17 cellular contexts compared by ENCODE assay signal in genomic region chr18:46360841-46361240, GRCh38.
DNase-seq lines count a peak whose midpoint lies in the region; TF ChIP-seq lines count a peak whose summit lies in the region.
"Had no signal": no experiment of that assay in that cellular context is flagged by ENCODE, and none has a peak within 500 bp of the region (broad histone marks: within the 10 kb centered on the region; RNA-seq: fewer than 3 reads in every experiment).

No MANE protein-coding gene starts in this region.

- CTCF ChIA-PET in RWPE1 (lab: Yijun Ruan, JAX): no interaction called here

- H3K4me3 ChIP-seq in thyroid gland (replicated peaks in 1 of 3) (no peak overlapping the region), MM.1S (ENCODE audit: low read length) (no peak overlapping the region)
- H3K4me3 ChIP-seq: HAP-1 had no signal

- H3K4me2 ChIP-seq in MM.1S (ENCODE audit: low read depth, low read length): no peak overlapping the region

- in situ Hi-C loops in GM13977 (cut with MboI; ENCODE audit: low pct_unique_long_range_greater_than_20kb, low sequenced_read_pairs, unreplicated experiment): no loop called here

- peak overlapping the region; percentile 64 for H3K27ac Mint-ChIP-seq in nephron progenitor cell
- H3K27ac Mint-ChIP-seq: CD4-positive, CD25-positive, alpha-beta regulatory T cell; CD8-positive, alpha-beta memory T cell; IgD-negative memory B cell had no signal

- WGBS in thyroid gland, 2 donors: 31 to 32% methylated on average over 2 to 4 of the region's 4 CpGs

- intact Hi-C loops in thyroid gland (cut with DNase I): no loop called here

- no peak for DNase-seq in RWPE1 (ENCODE audit: low spot score)
- DNase-seq in cerebellar cortex (ENCODE audit: low spot score): peak; percentile 35
- DNase-seq in nephron progenitor cell: no peak
- DNase-seq in thyroid gland: peak; percentile 89 to 94
- DNase-seq in GM13977 (ENCODE audit: low spot score): no peak
- DNase-seq in MM.1S: no peak
- no peak for DNase-seq in T1000 (lab: John Stamatoyannopoulos, UW)
- DNase-seq: ACHN; BE2C; C1 segment of cervical spinal cord; Caco-2; CD4-positive, CD25-positive, alpha-beta regulatory T cell; CD8-positive, alpha-beta memory T cell; GDM1; GOT3 had no signal

- H3K27me3 Mint-ChIP-seq in nephron progenitor cell (ENCODE audit: low read depth, poor library complexity): no peaks in the 10 kb centered on the region
- H3K27me3 Mint-ChIP-seq: CD4-positive, CD25-positive, alpha-beta regulatory T cell had no signal

- POLR2A ChIA-PET in RWPE1 (lab: Yijun Ruan, JAX; ENCODE audit: low non-redundant PET): no interaction called here

- H3K9ac ChIP-seq in MM.1S (ENCODE audit: low read length): no peak overlapping the region

- H3K9me3 ChIP-seq in thyroid gland (no peaks in the 10 kb centered on the region), MM.1S (replicated peaks; ENCODE audit: insufficient read depth, low read length) (no peaks in the 10 kb centered on the region)
- H3K9me3 ChIP-seq: BE2C, Caco-2, HAP-1 had no signal

- H3K79me2 ChIP-seq in MM.1S (ENCODE audit: low read length): no peaks in the 10 kb centered on the region

- H3K4me1 Mint-ChIP-seq in nephron progenitor cell: peaks cover 14% of the 10 kb centered on the region
- H3K4me1 Mint-ChIP-seq: CD4-positive, CD25-positive, alpha-beta regulatory T cell; CD8-positive, alpha-beta memory T cell had no signal

- TF ChIP-seq CTCF in RWPE1 (conservative IDR thresholded peaks at IDR 0.05; ENCODE audit: low read depth) (no peak), nephron progenitor cell (IDR thresholded peaks at IDR 0.05) (no peak), thyroid gland (IDR thresholded peaks at IDR 0.05) (no peak), GM13977 (IDR thresholded peaks at IDR 0.05; ENCODE audit: extremely low read depth, insufficient read depth, missing control alignments) (no peak), MM.1S (IDR thresholded peaks at IDR 0.05; ENCODE audit: low read length) (no peak)

- no peak overlapping the region for H2AFZ ChIP-seq in MM.1S (ENCODE audit: low read length)

- H4K20me1 ChIP-seq in MM.1S (ENCODE audit: insufficient read depth, low read length): no peaks in the 10 kb centered on the region

- H3K27me3 ChIP-seq in thyroid gland (no peaks in the 10 kb centered on the region), MM.1S (replicated peaks; ENCODE audit: insufficient read depth, low read length) (no peaks in the 10 kb centered on the region)
- H3K27me3 ChIP-seq: BE2C had no signal

- H3K36me3 ChIP-seq in thyroid gland (no peaks in the 10 kb centered on the region), MM.1S (replicated peaks; ENCODE audit: insufficient read depth, low read length) (no peaks in the 10 kb centered on the region)
- H3K36me3 ChIP-seq: HAP-1 had no signal

- peaks cover 77% of the 10 kb centered on the region for H3K36me3 Mint-ChIP-seq in nephron progenitor cell (ENCODE audit: low read depth)
- H3K36me3 Mint-ChIP-seq: CD4-positive, CD25-positive, alpha-beta regulatory T cell had no signal

- peak in 1 of 2 donors; percentile 28 for TF ChIP-seq POLR2A in thyroid gland (IDR thresholded peaks at IDR 0.05)

- H3F3A ChIP-seq in MM.1S (ENCODE audit: insufficient read depth, low read length): no peaks in the 10 kb centered on the region

- no peaks in the 10 kb centered on the region for H3K9me2 ChIP-seq in MM.1S (replicated peaks; ENCODE audit: insufficient read depth, low read length)

- H3K4me1 ChIP-seq in thyroid gland (peaks cover 40 to 41% of the 10 kb centered on the region in 2 donors), MM.1S (ENCODE audit: low read length) (no peaks in the 10 kb centered on the region)
- H3K4me1 ChIP-seq: Caco-2, HAP-1 had no signal

- H3K4me3 Mint-ChIP-seq in nephron progenitor cell: no peak overlapping the region
- H3K4me3 Mint-ChIP-seq: CD4-positive, CD25-positive, alpha-beta regulatory T cell; CD8-positive, alpha-beta memory T cell; IgD-negative memory B cell had no signal

- H3K9me3 Mint-ChIP-seq in nephron progenitor cell: peaks cover 16% of the 10 kb centered on the region

- 0 out of 2 replicates have a peak overlapping the region, but pooled peaks have one; percentile 20 for H3K27ac ChIP-seq in RWPE1
- H3K27ac ChIP-seq in thyroid gland: peak overlapping the region; percentile 79 to 99 (median 95)
- no peak overlapping the region for H3K27ac ChIP-seq in MM.1S (ENCODE audit: low read length)

Comparison
In these comparisons a context has a peak if more than half of its experiments do, and no peak if none do; other contexts are left out.
1. DNase-seq: peak in cerebellar cortex (single experiment) and thyroid gland (2 of 2); none in RWPE1 (single experiment), nephron progenitor cell (single experiment), GM13977 (single experiment), MM.1S (single experiment) and T1000 (single experiment).